In genomic region chr6:90369651-90370050, GRCh38 we compare ENCODE assay signal across 11 cellular contexts.
DNase-seq lines count a peak whose midpoint lies in the region; ATAC-seq and TF ChIP-seq lines count a peak whose summit lies in the region.
"Had no signal": no experiment of that assay in that cellular context is flagged by ENCODE, and none has a peak within 500 bp of the region (broad histone marks: within the 10 kb centered on the region; RNA-seq: fewer than 3 reads in every experiment).

No MANE protein-coding gene starts in this region.

- H2BK12ac ChIP-seq in trophoblast cell (ENCODE audit: low read length): peak overlapping the region; percentile 74

- H3K79me2 ChIP-seq in PC-3 (ENCODE audit: low read length) (no peaks in the 10 kb centered on the region), trophoblast cell (ENCODE audit: control insufficient read depth, insufficient read depth, low read length, poor library complexity) (no peaks in the 10 kb centered on the region)

- peaks cover 44% of the 10 kb centered on the region for H3K4me1 ChIP-seq in PC-3 (ENCODE audit: insufficient read depth, low read length)
- H3K4me1 ChIP-seq in endodermal cell (ENCODE audit: control insufficient read depth, insufficient read depth, low read length): peaks cover 15% of the 10 kb centered on the region
- peaks cover 4 to 5% of the 10 kb centered on the region in 2 experiments for H3K4me1 ChIP-seq in trophoblast cell (ENCODE audit: control insufficient read depth in 1 of 2, insufficient read depth in 2 of 2, low read length in 2 of 2)

- CTCF ChIA-PET in Calu3 (lab: Charles Lee) (no interaction called here), PC-3 (lab: Charles Lee) (no interaction called here), HEK293T (lab: Yijun Ruan, JAX) (interaction anchor here (0.5 to 1.9 kb wide), 2 partner anchors 24 to 167 kb away, joined by 3 to 9 read pairs; no protein-coding TSS in a partner anchor)

- POLR2A ChIA-PET in PC-3 (lab: Charles Lee; ENCODE audit: unreplicated experiment): no interaction called here
- POLR2A ChIA-PET in HEK293T (lab: Yijun Ruan, JAX): no interaction called here

- H3K4me2 ChIP-seq in PC-3 (ENCODE audit: low read length) (peak overlapping the region; percentile 28), trophoblast cell (ENCODE audit: low read length) (peak overlapping the region; percentile 36)

- H3K4me3 Mint-ChIP-seq in Calu3 (ENCODE audit: low read depth, unreplicated experiment): no peak overlapping the region
- H3K4me3 Mint-ChIP-seq in endodermal cell: no peak overlapping the region

- peak overlapping the region; percentile 89 for H2BK5ac ChIP-seq in trophoblast cell (ENCODE audit: low read depth, low read length, poor library complexity)

- H3K4me3 ChIP-seq in PC-3 (ENCODE audit: low read length): no peak overlapping the region
- no peak overlapping the region for H3K4me3 ChIP-seq in endodermal cell (ENCODE audit: low read length)
- no peak overlapping the region for H3K4me3 ChIP-seq in trophoblast cell (ENCODE audit: low read depth, low read length)

- no peak overlapping the region for H2AK5ac ChIP-seq in trophoblast cell (ENCODE audit: low read length)

- peak overlapping the region; percentile 16; the same call in 1 of the 2 replicates for H3K9ac ChIP-seq in PC-3 (ENCODE audit: low read length)
- no peak overlapping the region for H3K9ac ChIP-seq in endodermal cell (ENCODE audit: extremely low read depth, low read length, poor library complexity, severe bottlenecking)
- no peak overlapping the region for H3K9ac ChIP-seq in trophoblast cell (ENCODE audit: low read length)

- no peak overlapping the region for H3K23ac ChIP-seq in trophoblast cell (ENCODE audit: low read length)

- no TSS peak for BruUV-seq in Calu3 (replicated peaks; lab: Mats Ljungman, UMichigan)
- no TSS peak for BruUV-seq in PC-3 (replicated peaks; lab: Mats Ljungman, UMichigan)

- H3K18ac ChIP-seq in trophoblast cell (ENCODE audit: low read length): peak overlapping the region; percentile 83

- peak overlapping the region; percentile 84 for H2BK120ac ChIP-seq in trophoblast cell (ENCODE audit: insufficient read depth, low read length, poor library complexity)

- TF ChIP-seq CTCF in Calu3 (IDR thresholded peaks at IDR 0.05; ENCODE audit: unreplicated experiment) (no peak), PC-3 (conservative IDR thresholded peaks at IDR 0.05; ENCODE audit: low read depth, low read length) (no peak), endodermal cell (conservative IDR thresholded peaks at IDR 0.05) (no peak)

- H3K27ac ChIP-seq in PC-3 (ENCODE audit: low read length): peak overlapping the region; percentile 75
- H3K27ac ChIP-seq in endodermal cell (ENCODE audit: low read depth, low read length): peak overlapping the region; percentile 50
- H3K27ac ChIP-seq in trophoblast cell (ENCODE audit: low read depth, low read length): peak overlapping the region; percentile 93
- H3K27ac ChIP-seq: C4-2B had no signal

- peaks cover 3% of the 10 kb centered on the region for H3F3A ChIP-seq in PC-3 (ENCODE audit: low read length, unreplicated experiment)

- H3K27me3 Mint-ChIP-seq in Calu3 (ENCODE audit: unreplicated experiment) (no peaks in the 10 kb centered on the region), endodermal cell (ENCODE audit: insufficient read depth) (peaks cover 13% of the 10 kb centered on the region)

- H3K4ac ChIP-seq in trophoblast cell (ENCODE audit: low read depth, low read length): no peak overlapping the region

- peaks cover 7% of the 10 kb centered on the region for H3K79me1 ChIP-seq in trophoblast cell (ENCODE audit: low read length)

- H3K36me3 Mint-ChIP-seq in Calu3 (ENCODE audit: insufficient read depth, unreplicated experiment): no peaks in the 10 kb centered on the region
- no peaks in the 10 kb centered on the region for H3K36me3 Mint-ChIP-seq in endodermal cell (ENCODE audit: low read depth)

- peak overlapping the region; percentile 64 for H3K27ac Mint-ChIP-seq in Calu3 (ENCODE audit: unreplicated experiment)
- H3K27ac Mint-ChIP-seq in endodermal cell: peak overlapping the region; percentile 88

- DNase-seq in Calu3 (no peak), PC-3 (no peak), endodermal cell (no peak), trophoblast cell (no peak), HEK293T (ENCODE audit: extremely low spot score) (no peak), cerebellum (ENCODE audit: low spot score) (no peak)
- DNase-seq: stimulated activated CD4-positive, alpha-beta T cell treated with anti-CD3 and anti-CD28 coated beads, Interleukin-12 subunit alpha, Interleukin-12 subunit beta, amount 100 ng/mL, for 4 hours; stimulated activated naive CD4-positive, alpha-beta T cell had no signal

- peak overlapping the region; percentile 54 for H3K14ac ChIP-seq in trophoblast cell (ENCODE audit: low read length)

- H3K36me3 ChIP-seq in PC-3 (ENCODE audit: low read depth, low read length) (no peaks in the 10 kb centered on the region), endodermal cell (ENCODE audit: control insufficient read depth, insufficient read depth, low read length) (no peaks in the 10 kb centered on the region), trophoblast cell (ENCODE audit: control insufficient read depth in 1 of 2, insufficient read depth in 2 of 2, low read length in 2 of 2) (no peaks in the 10 kb centered on the region)

- H3K27me3 ChIP-seq in PC-3 (ENCODE audit: low read length) (no peaks in the 10 kb centered on the region), endodermal cell (ENCODE audit: control insufficient read depth, insufficient read depth, low read length, poor library complexity, severe bottlenecking) (peaks cover 13% of the 10 kb centered on the region), trophoblast cell (ENCODE audit: insufficient read depth, low read length) (no peaks in the 10 kb centered on the region)

- H3K9me2 ChIP-seq in PC-3 (replicated peaks; ENCODE audit: low read length): no peaks in the 10 kb centered on the region

- H4K91ac ChIP-seq in trophoblast cell (ENCODE audit: low read depth, low read length): peak overlapping the region; percentile 68

- peaks cover 14% of the 10 kb centered on the region for H3K4me1 Mint-ChIP-seq in Calu3 (ENCODE audit: low read depth, unreplicated experiment)
- H3K4me1 Mint-ChIP-seq in endodermal cell: peaks cover 32% of the 10 kb centered on the region

- H3K9me3 ChIP-seq in PC-3 (ENCODE audit: low read length): no peaks in the 10 kb centered on the region
- peaks cover 7% of the 10 kb centered on the region for H3K9me3 ChIP-seq in endodermal cell (ENCODE audit: control insufficient read depth, low read length)
- H3K9me3 ChIP-seq in trophoblast cell (ENCODE audit: insufficient read depth, low read depth, low read length): no peaks in the 10 kb centered on the region

- intact Hi-C loops in Calu3 (cut with micrococcal nuclease; ENCODE audit: unreplicated experiment): no loop called here
- intact Hi-C loops in PC-3 (cut with micrococcal nuclease): loop anchor here (2.0 to 5.0 kb wide), 2 partner anchors 151 to 427 kb away; no protein-coding TSS in a partner anchor

- H2AFZ ChIP-seq in PC-3 (ENCODE audit: low read length): no peak overlapping the region
- H2AFZ ChIP-seq in trophoblast cell (ENCODE audit: insufficient read depth, low read length, poor library complexity): no peak overlapping the region

- no peak overlapping the region for H4K12ac ChIP-seq in trophoblast cell (ENCODE audit: low read depth, low read length)

- ATAC-seq in PC-3: no peak
- ATAC-seq in HG02970 (IDR thresholded peaks at IDR 0.05; ENCODE audit: low FRiP score, unreplicated experiment): no peak
- ATAC-seq in GM21717 (IDR thresholded peaks at IDR 0.05; ENCODE audit: unreplicated experiment): no peak

- 83 to 84% methylated on average over 6 of the region's 6 CpGs for WGBS in endodermal cell (ENCODE audit: insufficient coverage in 1 of 2, insufficient read length in 1 of 2), 2 experiments
- no CpG with 5 or more reads among the region's 6 CpGs for WGBS in trophoblast cell (ENCODE audit: extremely low coverage, insufficient coverage, insufficient read length)

- H4K8ac ChIP-seq in trophoblast cell (ENCODE audit: low read depth, low read length): no peak overlapping the region

- H3K9me3 Mint-ChIP-seq in Calu3 (ENCODE audit: low read depth, unreplicated experiment) (peaks cover 3% of the 10 kb centered on the region), endodermal cell (peaks cover 6% of the 10 kb centered on the region)

- no peaks in the 10 kb centered on the region for H4K20me1 ChIP-seq in PC-3 (ENCODE audit: low read length)

TF ChIP-seq in HEK293T, 16 proteins besides CTCF, POLR2A, EP300 and RAD21:
- TF ChIP-seq FOXA1 (IDR thresholded peaks at IDR 0.05) (no peak), FOXM1 (IDR thresholded peaks at IDR 0.05; ENCODE audit: borderline replicate concordance) (no peak), NFRKB (IDR thresholded peaks at IDR 0.05) (no peak)
